ENCODE assay signal across 9 cellular contexts in genomic region chr3:44909063-44909462, GRCh38. TPM values are rescaled to one million over a fixed set of nuclear protein-coding genes. Genes with fewer than 3 reads are reported as not detected.
"Had no signal": no experiment of that assay in that cellular context is flagged by ENCODE, and none has a peak within 500 bp of the region (broad histone marks: within the 10 kb centered on the region; RNA-seq: fewer than 3 reads in every experiment).

No MANE protein-coding gene starts in this region.

- H3K9ac ChIP-seq: KMS-11 had no signal

- ATAC-seq: HepG2 had no signal

- H3K27ac ChIP-seq: HL-60, KMS-11 had no signal

- H3K4me2 ChIP-seq: KMS-11 had no signal

- DNase-seq: IMR-90, KBM-7, KG1 had no signal

- FAIRE-seq: HepG2, HTR-8/SVneo had no signal

RNA-seq across cellular contexts. Expression of gene TGM4, which starts 34.7 kb away (rescaled TPM):
- total RNA-seq: HT-29, HT1080 had no signal
